Comparison of ENCODE assay signal across 1 cellular context in genomic region chr11:8201524-8202365, GRCh38.
TF ChIP-seq lines count a peak whose summit lies in the region.

No MANE protein-coding gene starts in this region.

TF ChIP-seq in K562, 482 proteins besides CTCF, POLR2A, EP300 and RAD21 (continued from another document):
- no peak for TF ChIP-seq NCOR1 (IDR thresholded peaks at IDR 0.05)
- TF ChIP-seq ETV6 (IDR thresholded peaks at IDR 0.05; ENCODE audit: borderline replicate concordance in 1 of 2, low read depth in 2 of 2, low read length in 1 of 2) = no peak
- no peak for TF ChIP-seq ETV6 (CRISPR knock-in tag; IDR thresholded peaks at IDR 0.05; ENCODE audit: borderline replicate concordance)
- no peak for TF ChIP-seq CBX5 (IDR thresholded peaks at IDR 0.05; ENCODE audit: borderline replicate concordance, low read depth)
- no peak for TF ChIP-seq NR0B1 (IDR thresholded peaks at IDR 0.05; ENCODE audit: partially characterized antibody)
- TF ChIP-seq ZNF780A (CRISPR knock-in tag; IDR thresholded peaks at IDR 0.05) = no peak
- TF ChIP-seq ZNF274 (IDR thresholded peaks at IDR 0.05; ENCODE audit: borderline replicate concordance, low read depth, low read length) = no peak
- no peak for TF ChIP-seq NR3C1 (CRISPR knock-in tag; IDR thresholded peaks at IDR 0.05)
- no peak for TF ChIP-seq RB1 (IDR thresholded peaks at IDR 0.05; ENCODE audit: low read depth)
- no peak for TF ChIP-seq ZNF764 (CRISPR knock-in tag; IDR thresholded peaks at IDR 0.05; ENCODE audit: low read depth)
- TF ChIP-seq ETV1 (tag; conservative IDR thresholded peaks at IDR 0.05; ENCODE audit: low read depth) = no peak
- TF ChIP-seq FOSL1 (tag; conservative IDR thresholded peaks at IDR 0.05) = no peak
- no peak for TF ChIP-seq ZNF311 (CRISPR knock-in tag; IDR thresholded peaks at IDR 0.05)
- no peak for TF ChIP-seq TOE1 (IDR thresholded peaks at IDR 0.05; ENCODE audit: borderline replicate concordance)
- no peak for TF ChIP-seq TOE1 (CRISPR knock-in tag; IDR thresholded peaks at IDR 0.05; ENCODE audit: borderline replicate concordance, low read depth)
- no peak for TF ChIP-seq KDM5B (IDR thresholded peaks at IDR 0.05; ENCODE audit: insufficient replicate concordance, low read depth, low read length)
- TF ChIP-seq ZNF165 (CRISPR knock-in tag; IDR thresholded peaks at IDR 0.05; ENCODE audit: borderline replicate concordance) = no peak
